Comparison of ENCODE assay signal across 1 cellular context in the genomic region with DNA sequence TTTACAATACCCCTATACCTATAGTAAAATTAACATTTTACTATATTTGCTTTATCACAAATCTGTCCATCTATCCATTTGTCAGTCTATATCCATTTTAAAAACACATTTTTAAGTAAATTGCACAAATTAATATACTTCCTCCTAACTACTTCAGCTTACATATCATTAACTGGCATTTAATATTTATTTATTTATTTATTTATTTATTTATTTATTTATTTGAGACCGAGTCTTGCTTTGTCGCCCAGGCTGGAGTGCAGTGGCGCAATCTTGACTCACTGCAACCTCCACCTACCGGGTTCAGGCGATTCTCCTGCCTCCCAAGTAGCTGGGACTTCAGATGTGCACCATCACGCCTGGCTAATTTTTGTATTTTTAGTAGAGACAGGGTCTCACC. TPM values are rescaled to one million over a fixed set of nuclear protein-coding genes. Genes with fewer than 3 reads are reported as not detected.
"Had no signal": no experiment of that assay in that cellular context is flagged by ENCODE, and none has a peak within 500 bp of the region (broad histone marks: within the 10 kb centered on the region; RNA-seq: fewer than 3 reads in every experiment).

No MANE protein-coding gene starts in this region.

RNA-seq across cellular contexts. Expression of gene RAB41, which starts 41.7 kb away (rescaled TPM):
- polyA plus RNA-seq: SK-N-SH had no signal

RNA-seq across cellular contexts. Expression of gene ARR3, which starts 55.5 kb away (rescaled TPM):
- polyA plus RNA-seq: SK-N-SH had no signal
